In genomic region chr22:43500792-43501785, GRCh38 we compare ENCODE assay signal across 13 cellular contexts.
"Had no signal": no experiment of that assay in that cellular context is flagged by ENCODE, and none has a peak within 500 bp of the region (broad histone marks: within the 10 kb centered on the region; RNA-seq: fewer than 3 reads in every experiment).

No MANE protein-coding gene starts in this region.

- H3K27ac ChIP-seq: gastrocnemius medialis, heart right ventricle, ovary had no signal

- DNase-seq: cortex of kidney; effector memory CD4-positive, alpha-beta T cell; gastrocnemius medialis; heart right ventricle; mucosa of descending colon; ovary; right cardiac atrium; small intestine; stimulated activated CD4-positive, alpha-beta T cell treated with anti-CD3 and anti-CD28 coated beads, Interleukin-12 subunit alpha, Interleukin-12 subunit beta, amount 100 ng/mL, for 4 hours; stimulated activated naive CD4-positive, alpha-beta T cell treated with Interleukin-2 at 50 U/mL for 16 hours had no signal

- H3K4me1 ChIP-seq: gastrocnemius medialis, heart right ventricle had no signal

- H3K9me3 ChIP-seq: gastrocnemius medialis, heart right ventricle, mucosa of descending colon, ovary had no signal

- H3K27me3 ChIP-seq: gastrocnemius medialis, heart right ventricle, ovary had no signal

- ATAC-seq: esophagus mucosa; gastrocnemius medialis; heart right ventricle; left lobe of liver; mucosa of descending colon; naive thymus-derived CD8-positive, alpha-beta T cell; right cardiac atrium had no signal

- H3K4me3 ChIP-seq: gastrocnemius medialis, heart right ventricle, mucosa of descending colon, ovary had no signal

- H3K36me3 ChIP-seq: gastrocnemius medialis, heart right ventricle, ovary had no signal
